In the genomic region with DNA sequence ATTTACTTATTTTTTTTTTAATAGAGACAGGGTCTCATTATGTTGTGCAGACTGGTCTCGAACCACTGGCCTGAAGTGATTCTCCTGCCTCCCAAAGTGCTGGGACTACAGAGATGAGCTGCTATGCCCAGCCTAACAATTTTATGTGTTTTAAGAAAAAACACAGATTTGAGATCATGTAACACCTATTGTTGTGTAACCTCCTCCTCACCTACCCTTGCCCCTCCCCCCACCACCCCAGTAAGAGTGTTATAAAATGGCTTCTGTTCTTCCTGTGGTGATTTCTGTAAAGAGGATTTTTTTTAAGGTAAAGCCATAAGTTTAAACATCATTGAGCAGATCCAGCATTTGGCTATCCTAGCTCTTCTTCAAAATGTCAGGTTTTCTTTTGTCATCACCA, we compare ENCODE assay signal across 1 cellular context.
TF ChIP-seq lines count a peak whose summit lies in the region.

No MANE protein-coding gene starts in this region.

TF ChIP-seq in GM23338, 12 proteins besides CTCF, POLR2A, EP300 and RAD21 (continued from another document):
- TF ChIP-seq, protein P1, sequence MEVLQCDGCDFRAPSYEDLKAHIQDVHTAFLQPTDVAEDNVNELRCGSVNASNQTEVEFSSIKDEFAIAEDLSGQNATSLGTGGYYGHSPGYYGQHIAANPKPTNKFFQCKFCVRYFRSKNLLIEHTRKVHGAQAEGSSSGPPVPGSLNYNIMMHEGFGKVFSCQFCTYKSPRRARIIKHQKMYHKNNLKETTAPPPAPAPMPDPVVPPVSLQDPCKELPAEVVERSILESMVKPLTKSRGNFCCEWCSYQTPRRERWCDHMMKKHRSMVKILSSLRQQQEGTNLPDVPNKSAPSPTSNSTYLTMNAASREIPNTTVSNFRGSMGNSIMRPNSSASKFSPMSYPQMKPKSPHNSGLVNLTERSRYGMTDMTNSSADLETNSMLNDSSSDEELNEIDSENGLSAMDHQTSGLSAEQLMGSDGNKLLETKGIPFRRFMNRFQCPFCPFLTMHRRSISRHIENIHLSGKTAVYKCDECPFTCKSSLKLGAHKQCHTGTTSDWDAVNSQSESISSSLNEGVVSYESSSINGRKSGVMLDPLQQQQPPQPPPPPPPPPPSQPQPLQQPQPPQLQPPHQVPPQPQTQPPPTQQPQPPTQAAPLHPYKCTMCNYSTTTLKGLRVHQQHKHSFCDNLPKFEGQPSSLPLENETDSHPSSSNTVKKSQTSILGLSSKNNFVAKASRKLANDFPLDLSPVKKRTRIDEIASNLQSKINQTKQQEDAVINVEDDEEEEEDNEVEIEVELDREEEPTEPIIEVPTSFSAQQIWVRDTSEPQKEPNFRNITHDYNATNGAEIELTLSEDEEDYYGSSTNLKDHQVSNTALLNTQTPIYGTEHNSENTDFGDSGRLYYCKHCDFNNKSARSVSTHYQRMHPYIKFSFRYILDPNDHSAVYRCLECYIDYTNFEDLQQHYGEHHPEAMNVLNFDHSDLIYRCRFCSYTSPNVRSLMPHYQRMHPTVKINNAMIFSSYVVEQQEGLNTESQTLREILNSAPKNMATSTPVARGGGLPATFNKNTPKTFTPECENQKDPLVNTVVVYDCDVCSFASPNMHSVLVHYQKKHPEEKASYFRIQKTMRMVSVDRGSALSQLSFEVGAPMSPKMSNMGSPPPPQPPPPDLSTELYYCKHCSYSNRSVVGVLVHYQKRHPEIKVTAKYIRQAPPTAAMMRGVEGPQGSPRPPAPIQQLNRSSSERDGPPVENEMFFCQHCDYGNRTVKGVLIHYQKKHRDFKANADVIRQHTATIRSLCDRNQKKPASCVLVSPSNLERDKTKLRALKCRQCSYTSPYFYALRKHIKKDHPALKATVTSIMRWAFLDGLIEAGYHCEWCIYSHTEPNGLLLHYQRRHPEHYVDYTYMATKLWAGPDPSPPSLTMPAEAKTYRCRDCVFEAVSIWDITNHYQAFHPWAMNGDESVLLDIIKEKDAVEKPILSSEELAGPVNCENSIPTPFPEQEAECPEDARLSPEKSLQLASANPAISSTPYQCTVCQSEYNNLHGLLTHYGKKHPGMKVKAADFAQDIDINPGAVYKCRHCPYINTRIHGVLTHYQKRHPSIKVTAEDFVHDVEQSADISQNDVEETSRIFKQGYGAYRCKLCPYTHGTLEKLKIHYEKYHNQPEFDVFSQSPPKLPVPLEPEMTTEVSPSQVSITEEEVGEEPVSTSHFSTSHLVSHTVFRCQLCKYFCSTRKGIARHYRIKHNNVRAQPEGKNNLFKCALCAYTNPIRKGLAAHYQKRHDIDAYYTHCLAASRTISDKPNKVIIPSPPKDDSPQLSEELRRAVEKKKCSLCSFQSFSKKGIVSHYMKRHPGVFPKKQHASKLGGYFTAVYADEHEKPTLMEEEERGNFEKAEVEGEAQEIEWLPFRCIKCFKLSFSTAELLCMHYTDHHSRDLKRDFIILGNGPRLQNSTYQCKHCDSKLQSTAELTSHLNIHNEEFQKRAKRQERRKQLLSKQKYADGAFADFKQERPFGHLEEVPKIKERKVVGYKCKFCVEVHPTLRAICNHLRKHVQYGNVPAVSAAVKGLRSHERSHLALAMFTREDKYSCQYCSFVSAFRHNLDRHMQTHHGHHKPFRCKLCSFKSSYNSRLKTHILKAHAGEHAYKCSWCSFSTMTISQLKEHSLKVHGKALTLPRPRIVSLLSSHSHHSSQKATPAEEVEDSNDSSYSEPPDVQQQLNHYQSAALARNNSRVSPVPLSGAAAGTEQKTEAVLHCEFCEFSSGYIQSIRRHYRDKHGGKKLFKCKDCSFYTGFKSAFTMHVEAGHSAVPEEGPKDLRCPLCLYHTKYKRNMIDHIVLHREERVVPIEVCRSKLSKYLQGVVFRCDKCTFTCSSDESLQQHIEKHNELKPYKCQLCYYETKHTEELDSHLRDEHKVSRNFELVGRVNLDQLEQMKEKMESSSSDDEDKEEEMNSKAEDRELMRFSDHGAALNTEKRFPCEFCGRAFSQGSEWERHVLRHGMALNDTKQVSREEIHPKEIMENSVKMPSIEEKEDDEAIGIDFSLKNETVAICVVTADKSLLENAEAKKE (CRISPR knock-in tag; IDR thresholded peaks at IDR 0.05): no peak
- TF ChIP-seq, protein P2, sequence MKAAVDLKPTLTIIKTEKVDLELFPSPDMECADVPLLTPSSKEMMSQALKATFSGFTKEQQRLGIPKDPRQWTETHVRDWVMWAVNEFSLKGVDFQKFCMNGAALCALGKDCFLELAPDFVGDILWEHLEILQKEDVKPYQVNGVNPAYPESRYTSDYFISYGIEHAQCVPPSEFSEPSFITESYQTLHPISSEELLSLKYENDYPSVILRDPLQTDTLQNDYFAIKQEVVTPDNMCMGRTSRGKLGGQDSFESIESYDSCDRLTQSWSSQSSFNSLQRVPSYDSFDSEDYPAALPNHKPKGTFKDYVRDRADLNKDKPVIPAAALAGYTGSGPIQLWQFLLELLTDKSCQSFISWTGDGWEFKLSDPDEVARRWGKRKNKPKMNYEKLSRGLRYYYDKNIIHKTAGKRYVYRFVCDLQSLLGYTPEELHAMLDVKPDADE (IDR thresholded peaks at IDR 0.05): no peak
- TF ChIP-seq STAT1 (IDR thresholded peaks at IDR 0.05; ENCODE audit: unreplicated experiment) (no peak), EZH2phosphoT487 (IDR thresholded peaks at IDR 0.05; ENCODE audit: unreplicated experiment) (no peak), EZH2 (IDR thresholded peaks at IDR 0.05; ENCODE audit: low read depth, unreplicated experiment) (no peak), JUNB (IDR thresholded peaks at IDR 0.05; ENCODE audit: unreplicated experiment) (no peak)
- TF ChIP-seq, protein P3, sequence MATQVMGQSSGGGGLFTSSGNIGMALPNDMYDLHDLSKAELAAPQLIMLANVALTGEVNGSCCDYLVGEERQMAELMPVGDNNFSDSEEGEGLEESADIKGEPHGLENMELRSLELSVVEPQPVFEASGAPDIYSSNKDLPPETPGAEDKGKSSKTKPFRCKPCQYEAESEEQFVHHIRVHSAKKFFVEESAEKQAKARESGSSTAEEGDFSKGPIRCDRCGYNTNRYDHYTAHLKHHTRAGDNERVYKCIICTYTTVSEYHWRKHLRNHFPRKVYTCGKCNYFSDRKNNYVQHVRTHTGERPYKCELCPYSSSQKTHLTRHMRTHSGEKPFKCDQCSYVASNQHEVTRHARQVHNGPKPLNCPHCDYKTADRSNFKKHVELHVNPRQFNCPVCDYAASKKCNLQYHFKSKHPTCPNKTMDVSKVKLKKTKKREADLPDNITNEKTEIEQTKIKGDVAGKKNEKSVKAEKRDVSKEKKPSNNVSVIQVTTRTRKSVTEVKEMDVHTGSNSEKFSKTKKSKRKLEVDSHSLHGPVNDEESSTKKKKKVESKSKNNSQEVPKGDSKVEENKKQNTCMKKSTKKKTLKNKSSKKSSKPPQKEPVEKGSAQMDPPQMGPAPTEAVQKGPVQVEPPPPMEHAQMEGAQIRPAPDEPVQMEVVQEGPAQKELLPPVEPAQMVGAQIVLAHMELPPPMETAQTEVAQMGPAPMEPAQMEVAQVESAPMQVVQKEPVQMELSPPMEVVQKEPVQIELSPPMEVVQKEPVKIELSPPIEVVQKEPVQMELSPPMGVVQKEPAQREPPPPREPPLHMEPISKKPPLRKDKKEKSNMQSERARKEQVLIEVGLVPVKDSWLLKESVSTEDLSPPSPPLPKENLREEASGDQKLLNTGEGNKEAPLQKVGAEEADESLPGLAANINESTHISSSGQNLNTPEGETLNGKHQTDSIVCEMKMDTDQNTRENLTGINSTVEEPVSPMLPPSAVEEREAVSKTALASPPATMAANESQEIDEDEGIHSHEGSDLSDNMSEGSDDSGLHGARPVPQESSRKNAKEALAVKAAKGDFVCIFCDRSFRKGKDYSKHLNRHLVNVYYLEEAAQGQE (IDR thresholded peaks at IDR 0.05; ENCODE audit: unreplicated experiment): no peak
